1 cellular context compared by ENCODE assay signal in genomic region chr9:35116898-35117551, GRCh38.
TF ChIP-seq lines count a peak whose summit lies in the region.

No MANE protein-coding gene starts in this region.

TF ChIP-seq in HepG2, 621 proteins besides CTCF, POLR2A, EP300 and RAD21 (continued from another document and continues in another):
- TF ChIP-seq SRY (CRISPR knock-in tag; IDR thresholded peaks at IDR 0.05), result 0 out of 2 replicates have a peak, but pooled peaks have one; percentile 2
- TF ChIP-seq ZNF101 (CRISPR knock-in tag; IDR thresholded peaks at IDR 0.05; ENCODE audit: borderline replicate concordance, low read depth), result 0 out of 2 replicates have a peak, but pooled peaks have one; percentile 27
- TF ChIP-seq PPARG (CRISPR knock-in tag; conservative IDR thresholded peaks at IDR 0.05), result 0 out of 2 replicates have a peak, but pooled peaks have one; percentile 35
- TF ChIP-seq ZNF691 (CRISPR knock-in tag; IDR thresholded peaks at IDR 0.05; ENCODE audit: borderline replicate concordance, low read depth), result 0 out of 2 replicates have a peak, but pooled peaks have one; percentile 23
- 0 out of 2 replicates have a peak, but pooled peaks have one; percentile 36 for TF ChIP-seq CBX5 (CRISPR knock-in tag; IDR thresholded peaks at IDR 0.05; ENCODE audit: borderline replicate concordance)
- TF ChIP-seq ZNF230 (CRISPR knock-in tag; IDR thresholded peaks at IDR 0.05), result peak; percentile 93
- TF ChIP-seq ELF3 (CRISPR knock-in tag; IDR thresholded peaks at IDR 0.05), result peak; percentile 48; the same call in 1 of the 2 replicates
- TF ChIP-seq ZFY (CRISPR knock-in tag; IDR thresholded peaks at IDR 0.05), result peak; percentile 48
- TF ChIP-seq KLF16 (CRISPR knock-in tag; IDR thresholded peaks at IDR 0.05), result 0 out of 4 replicates have a peak, but pooled peaks of 1 of the 2 experiments have one; percentile 32
- peak; percentile 44; the same call in 1 of the 2 replicates for TF ChIP-seq KAT8 (CRISPR knock-in tag; IDR thresholded peaks at IDR 0.05)
- TF ChIP-seq ZNF777 (CRISPR knock-in tag; IDR thresholded peaks at IDR 0.05), result peak; percentile 33; the same call in 1 of the 2 replicates
- no peak for TF ChIP-seq ZNF704 (CRISPR knock-in tag; IDR thresholded peaks at IDR 0.05; ENCODE audit: borderline replicate concordance)
- TF ChIP-seq ATF5 (CRISPR knock-in tag; IDR thresholded peaks at IDR 0.05; ENCODE audit: low read depth), result 0 out of 2 replicates have a peak, but pooled peaks have one; percentile 71
- TF ChIP-seq MXD4 (CRISPR knock-in tag; IDR thresholded peaks at IDR 0.05), result peak; percentile 23; the same call in 1 of the 2 replicates
- peak; percentile 75 for TF ChIP-seq XRCC5 (optimal IDR thresholded peaks at IDR 0.05; ENCODE audit: low read length)
- no peak for TF ChIP-seq THAP9 (CRISPR knock-in tag; IDR thresholded peaks at IDR 0.05; ENCODE audit: borderline replicate concordance)
- 0 out of 2 replicates have a peak, but pooled peaks have one; percentile 37 for TF ChIP-seq SSRP1 (CRISPR knock-in tag; IDR thresholded peaks at IDR 0.05)
- TF ChIP-seq ETV5 (CRISPR knock-in tag; IDR thresholded peaks at IDR 0.05; ENCODE audit: borderline replicate concordance), result 0 out of 2 replicates have a peak, but pooled peaks have one; percentile 14
- no peak; the same call in 1 of the 2 replicates for TF ChIP-seq ZNF275 (CRISPR knock-in tag; IDR thresholded peaks at IDR 0.05; ENCODE audit: borderline replicate concordance)
- 0 out of 2 replicates have a peak, but pooled peaks have one; percentile 9 for TF ChIP-seq ZNF331 (CRISPR knock-in tag; IDR thresholded peaks at IDR 0.05)
- TF ChIP-seq HOXA9 (CRISPR knock-in tag; IDR thresholded peaks at IDR 0.05; ENCODE audit: borderline replicate concordance), result no peak
- TF ChIP-seq ZNF543 (CRISPR knock-in tag; IDR thresholded peaks at IDR 0.05), result peak; percentile 58; the same call in 1 of the 2 replicates
- peak; percentile 51 for TF ChIP-seq GATAD2A (CRISPR knock-in tag; IDR thresholded peaks at IDR 0.05)
- 0 out of 2 replicates have a peak, but pooled peaks have one; percentile 28 for TF ChIP-seq KMT2B (CRISPR knock-in tag; IDR thresholded peaks at IDR 0.05)
- 0 out of 2 replicates have a peak, but pooled peaks have one; percentile 16 for TF ChIP-seq RXRB (CRISPR knock-in tag; IDR thresholded peaks at IDR 0.05; ENCODE audit: borderline replicate concordance)
- TF ChIP-seq IRF2 (CRISPR knock-in tag; IDR thresholded peaks at IDR 0.05), result peak; percentile 63; the same call in 1 of the 2 replicates
- peak; percentile 50 for TF ChIP-seq ZFX (CRISPR knock-in tag; IDR thresholded peaks at IDR 0.05; ENCODE audit: low read depth)
- TF ChIP-seq ZNF430 (CRISPR knock-in tag; IDR thresholded peaks at IDR 0.05), result no peak
- 0 out of 2 replicates have a peak, but pooled peaks have one; percentile 46 for TF ChIP-seq ZBTB8A (CRISPR knock-in tag; IDR thresholded peaks at IDR 0.05; ENCODE audit: borderline replicate concordance, low read depth)
- TF ChIP-seq ZNF709 (CRISPR knock-in tag; IDR thresholded peaks at IDR 0.05), result no peak
- 0 out of 2 replicates have a peak, but pooled peaks have one; percentile 3 for TF ChIP-seq GABPB1 (CRISPR knock-in tag; IDR thresholded peaks at IDR 0.05)
- TF ChIP-seq ZNF503 (CRISPR knock-in tag; IDR thresholded peaks at IDR 0.05), result 0 out of 2 replicates have a peak, but pooled peaks have one; percentile 48
- no peak for TF ChIP-seq ZNF446 (CRISPR knock-in tag; IDR thresholded peaks at IDR 0.05)
- TF ChIP-seq ZSCAN29 (CRISPR knock-in tag; conservative IDR thresholded peaks at IDR 0.05), result peak; percentile 86; the same call in 1 of the 2 replicates
- 0 out of 2 replicates have a peak, but pooled peaks have one; percentile 30 for TF ChIP-seq DRAP1 (CRISPR knock-in tag; IDR thresholded peaks at IDR 0.05)
- peak; percentile 17 for TF ChIP-seq SKI (IDR thresholded peaks at IDR 0.05; ENCODE audit: partially characterized antibody)
- peak; percentile 54; the same call in 1 of the 2 replicates for TF ChIP-seq SIN3A (IDR thresholded peaks at IDR 0.05; ENCODE audit: borderline replicate concordance, low read depth, low read length)
- peak; percentile 35; the same call in 1 of the 2 replicates for TF ChIP-seq MIXL1 (CRISPR knock-in tag; IDR thresholded peaks at IDR 0.05)
- no peak for TF ChIP-seq BCL3 (CRISPR knock-in tag; IDR thresholded peaks at IDR 0.05)
- TF ChIP-seq IRX3 (CRISPR knock-in tag; IDR thresholded peaks at IDR 0.05; ENCODE audit: borderline replicate concordance, low read depth), result 0 out of 2 replicates have a peak, but pooled peaks have one; percentile 29
- TF ChIP-seq TFDP1 (CRISPR knock-in tag; IDR thresholded peaks at IDR 0.05; ENCODE audit: borderline replicate concordance), result peak; percentile 16; the same call in 1 of the 2 replicates
- peak; percentile 86 for TF ChIP-seq SMC3 (IDR thresholded peaks at IDR 0.05; ENCODE audit: low read length)
- TF ChIP-seq ESRRA (CRISPR knock-in tag; IDR thresholded peaks at IDR 0.05; ENCODE audit: low read depth), result 0 out of 2 replicates have a peak, but pooled peaks have one; percentile 61
- TF ChIP-seq ZNF780A (CRISPR knock-in tag; IDR thresholded peaks at IDR 0.05), result no peak
- TF ChIP-seq KMT2A (CRISPR knock-in tag; IDR thresholded peaks at IDR 0.05), result peak; percentile 73; the same call in 1 of the 2 replicates
- 0 out of 2 replicates have a peak, but pooled peaks have one; percentile 30 for TF ChIP-seq MIER2 (CRISPR knock-in tag; IDR thresholded peaks at IDR 0.05)
- TF ChIP-seq ZNF205 (CRISPR knock-in tag; IDR thresholded peaks at IDR 0.05), result peak; percentile 70; the same call in 1 of the 2 replicates
- no peak for TF ChIP-seq HBP1 (CRISPR knock-in tag; IDR thresholded peaks at IDR 0.05; ENCODE audit: low read depth)
- TF ChIP-seq ZNF44 (CRISPR knock-in tag; IDR thresholded peaks at IDR 0.05), result 0 out of 2 replicates have a peak, but pooled peaks have one; percentile 51
- TF ChIP-seq ATM (IDR thresholded peaks at IDR 0.05; ENCODE audit: borderline replicate concordance), result no peak
- peak; percentile 51; the same call in 1 of the 2 replicates for TF ChIP-seq MEIS2 (CRISPR knock-in tag; IDR thresholded peaks at IDR 0.05)
- peak; percentile 54; the same call in 1 of the 2 replicates for TF ChIP-seq SALL1 (CRISPR knock-in tag; IDR thresholded peaks at IDR 0.05)
- TF ChIP-seq THRA (CRISPR knock-in tag; IDR thresholded peaks at IDR 0.05; ENCODE audit: borderline replicate concordance), result peak; percentile 42; the same call in 1 of the 2 replicates
- peak; percentile 64; the same call in 1 of the 2 replicates for TF ChIP-seq SAP130 (CRISPR knock-in tag; IDR thresholded peaks at IDR 0.05; ENCODE audit: low read depth)
